ENCODE assay signal across 8 cellular contexts in genomic region chr1:156338180-156338973, GRCh38. TPM values are rescaled to one million over a fixed set of nuclear protein-coding genes. Genes with fewer than 3 reads are reported as not detected.
A peak's percentile ranks its signal among the peaks of the same experiment; 100 is the strongest.
DNase-seq lines count a peak whose midpoint lies in the region; ATAC-seq and TF ChIP-seq lines count a peak whose summit lies in the region.

Gene CCT3, minus strand, starts transcription at chr1:156338292. Its CDS starts 108 bp downstream, at chr1:156338184.
Gene TSACC, plus strand, starts transcription at chr1:156338526. Its CDS starts 1,232 bp downstream, at chr1:156339758.

- peaks cover 23% of the 10 kb centered on the region for H3K4me1 Mint-ChIP-seq in activated T-helper 2 cell treated with anti-CD3 and anti-CD28 coated beads, Interferon-gamma antibody, Interleukin-2, Interleukin-4, amounts not matched to agents 10 μg/mL and 5 μg/mL and 100 μg/mL, durations not matched to agents 14 hours and 24 hours and 36 hours (ENCODE audit: low read depth)
- peaks cover 10 to 45% (median 35%) of the 10 kb centered on the region in 4 donors for H3K4me1 Mint-ChIP-seq in naive thymus-derived CD8-positive, alpha-beta T cell
- peaks cover 12 to 28% of the 10 kb centered on the region in 2 donors for H3K4me1 Mint-ChIP-seq in stimulated activated naive B cell treated with anti-CD40 and anti-IgM and Interleukin-4, amounts not matched to agents 10 μg/mL and 1 μg/mL and 100 μg/mL, for 72 hours

- H3K36me3 Mint-ChIP-seq in activated T-helper 2 cell treated with anti-CD3 and anti-CD28 coated beads, Interferon-gamma antibody, Interleukin-2, Interleukin-4, amounts not matched to agents 10 μg/mL and 5 μg/mL and 100 μg/mL, durations not matched to agents 14 hours and 24 hours and 36 hours (ENCODE audit: low read depth): peaks cover 47% of the 10 kb centered on the region
- peaks cover 0 to 26% (median 6%) of the 10 kb centered on the region in 3 donors for H3K36me3 Mint-ChIP-seq in naive thymus-derived CD8-positive, alpha-beta T cell
- peaks cover 11 to 34% of the 10 kb centered on the region in 2 donors for H3K36me3 Mint-ChIP-seq in stimulated activated naive B cell treated with anti-CD40 and anti-IgM and Interleukin-4, amounts not matched to agents 10 μg/mL and 1 μg/mL and 100 μg/mL, for 72 hours

- peak within 1 kb of the TSS; percentile 99 for H3K4me3 Mint-ChIP-seq in activated T-helper 2 cell treated with anti-CD3 and anti-CD28 coated beads, Interferon-gamma antibody, Interleukin-2, Interleukin-4, amounts not matched to agents 10 μg/mL and 5 μg/mL and 100 μg/mL, durations not matched to agents 14 hours and 24 hours and 36 hours (ENCODE audit: low read depth)
- H3K4me3 Mint-ChIP-seq in naive thymus-derived CD8-positive, alpha-beta T cell: peak within 1 kb of the TSS; percentile 92 to 99 (median 96)
- H3K4me3 Mint-ChIP-seq in stimulated activated naive B cell treated with anti-CD40 and anti-IgM and Interleukin-4, amounts not matched to agents 10 μg/mL and 1 μg/mL and 100 μg/mL, for 72 hours: peak within 1 kb of the TSS; percentile 92 to 98

- no peak for TF ChIP-seq CTCF in LNCaP clone FGC (IDR thresholded peaks at IDR 0.05; ENCODE audit: control insufficient read depth, extremely low read depth, insufficient read depth)

- peak; percentile 92 to 93 for ATAC-seq in naive thymus-derived CD8-positive, alpha-beta T cell
- ATAC-seq in stimulated activated naive B cell treated with anti-CD40 and anti-IgM and Interleukin-4, amounts not matched to agents 10 μg/mL and 1 μg/mL and 100 μg/mL, for 72 hours (replicated peaks): peak; percentile 94 to 95

- peak within 1 kb of the TSS; percentile 96 for H3K27ac Mint-ChIP-seq in activated T-helper 2 cell treated with anti-CD3 and anti-CD28 coated beads, Interferon-gamma antibody, Interleukin-2, Interleukin-4, amounts not matched to agents 10 μg/mL and 5 μg/mL and 100 μg/mL, durations not matched to agents 14 hours and 24 hours and 36 hours
- peak within 1 kb of the TSS; percentile 89 to 99 (median 98) for H3K27ac Mint-ChIP-seq in naive thymus-derived CD8-positive, alpha-beta T cell
- H3K27ac Mint-ChIP-seq in stimulated activated naive B cell treated with anti-CD40 and anti-IgM and Interleukin-4, amounts not matched to agents 10 μg/mL and 1 μg/mL and 100 μg/mL, for 72 hours: peak within 1 kb of the TSS; percentile 97

- H3K9me3 Mint-ChIP-seq in activated T-helper 2 cell treated with anti-CD3 and anti-CD28 coated beads, Interferon-gamma antibody, Interleukin-2, Interleukin-4, amounts not matched to agents 10 μg/mL and 5 μg/mL and 100 μg/mL, durations not matched to agents 14 hours and 24 hours and 36 hours: no peaks in the 10 kb centered on the region
- H3K9me3 Mint-ChIP-seq in naive thymus-derived CD8-positive, alpha-beta T cell: no peaks in the 10 kb centered on the region
- H3K9me3 Mint-ChIP-seq in stimulated activated naive B cell treated with anti-CD40 and anti-IgM and Interleukin-4, amounts not matched to agents 10 μg/mL and 1 μg/mL and 100 μg/mL, for 72 hours: no peaks in the 10 kb centered on the region

- peaks cover 2% of the 10 kb centered on the region for H3K27me3 Mint-ChIP-seq in activated T-helper 2 cell treated with anti-CD3 and anti-CD28 coated beads, Interferon-gamma antibody, Interleukin-2, Interleukin-4, amounts not matched to agents 10 μg/mL and 5 μg/mL and 100 μg/mL, durations not matched to agents 14 hours and 24 hours and 36 hours (ENCODE audit: low read depth)
- no peaks in the 10 kb centered on the region for H3K27me3 Mint-ChIP-seq in naive thymus-derived CD8-positive, alpha-beta T cell
- H3K27me3 Mint-ChIP-seq in stimulated activated naive B cell treated with anti-CD40 and anti-IgM and Interleukin-4, amounts not matched to agents 10 μg/mL and 1 μg/mL and 100 μg/mL, for 72 hours: no peaks in the 10 kb centered on the region

- intact Hi-C loops in activated T-helper 2 cell treated with anti-CD3 and anti-CD28 coated beads, Interferon-gamma antibody, Interleukin-2, Interleukin-4, amounts not matched to agents 10 μg/mL and 5 μg/mL and 100 μg/mL, durations not matched to agents 14 hours and 24 hours and 36 hours (cut with micrococcal nuclease): loop anchor here (2.0 to 5.0 kb wide), 2 partner anchors 56 to 146 kb away; partner anchors contain the start of genes SLC25A44 and SMG5

- peak within 1 kb of the TSS; percentile 94 for H3K4me3 ChIP-seq in LNCaP clone FGC (ENCODE audit: low read depth, low read length)

- POLR2A ChIA-PET in naive thymus-derived CD8-positive, alpha-beta T cell (lab: Charles Lee): interaction anchor here (0.6 to 1.3 kb wide), 5 partner anchors 20 to 254 kb away, joined by 3 to 8 read pairs (median 3); partner anchors contain the start of genes MEF2D, PMF1 and SMG5

- DNase-seq in EL (peak; percentile 100), H4 (ENCODE audit: low spot score) (peak; percentile 100), LNCaP clone FGC (ENCODE audit: low read depth) (peak; percentile 100), RPMI8226 (peak; percentile 100), fibroblast of peridontal ligament (ENCODE audit: extremely low read depth) (peak; percentile 100)
- DNase-seq in activated T-helper 2 cell treated with anti-CD3 and anti-CD28 coated beads, Interferon-gamma antibody, Interleukin-2, Interleukin-4, amounts not matched to agents 10 μg/mL and 5 μg/mL and 100 μg/mL, durations not matched to agents 14 hours and 24 hours and 36 hours (ENCODE audit: low spot score): peak; percentile 99
- DNase-seq in naive thymus-derived CD8-positive, alpha-beta T cell: peak; percentile 98 to 100 (median 99)
- DNase-seq in stimulated activated naive B cell treated with anti-CD40 and anti-IgM and Interleukin-4, amounts not matched to agents 10 μg/mL and 1 μg/mL and 100 μg/mL, for 72 hours: peak; percentile 100

RNA-seq across cellular contexts. Expression of gene CCT3, which starts in this region (rescaled TPM):
- total RNA-seq in H4 (2014; rRNA removed; shearing (Covaris generic)): 584 and 592 TPM in 2 replicates
- 504 and 517 TPM in 2 replicates for total RNA-seq in activated T-helper 2 cell treated with anti-CD3 and anti-CD28 coated beads, Interferon-gamma antibody, Interleukin-2, Interleukin-4, amounts not matched to agents 10 μg/mL and 5 μg/mL and 100 μg/mL, durations not matched to agents 14 hours and 24 hours and 36 hours
- total RNA-seq in naive thymus-derived CD8-positive, alpha-beta T cell: 100 to 1,000 TPM; 142 to 154 TPM
- 100 to 1,000 TPM; 232 to 270 (median 263) TPM for polyA plus RNA-seq in naive thymus-derived CD8-positive, alpha-beta T cell

RNA-seq across cellular contexts. Expression of gene TSACC, which starts in this region (rescaled TPM):
- 0.23 and 0.39 TPM in 2 replicates for total RNA-seq in H4 (2014; rRNA removed; shearing (Covaris generic))
- total RNA-seq in activated T-helper 2 cell treated with anti-CD3 and anti-CD28 coated beads, Interferon-gamma antibody, Interleukin-2, Interleukin-4, amounts not matched to agents 10 μg/mL and 5 μg/mL and 100 μg/mL, durations not matched to agents 14 hours and 24 hours and 36 hours: 0.39 TPM in 1 of 2 replicates, not detected in the other
- total RNA-seq in naive thymus-derived CD8-positive, alpha-beta T cell: not detected
- polyA plus RNA-seq in naive thymus-derived CD8-positive, alpha-beta T cell: 1 to 10 TPM in 1 of 3 donors, under 1 TPM in 2; 0.40 to 2.2 (median 0.83) TPM

Comparison
In these comparisons a context has a peak if more than half of its experiments do, and no peak if none do; other contexts are left out.
1. Peak in every context shown above with its lines: DNase-seq, ATAC-seq and H3K4me3 ChIP-seq.